19 cellular contexts compared by ENCODE assay signal in the genomic region with DNA sequence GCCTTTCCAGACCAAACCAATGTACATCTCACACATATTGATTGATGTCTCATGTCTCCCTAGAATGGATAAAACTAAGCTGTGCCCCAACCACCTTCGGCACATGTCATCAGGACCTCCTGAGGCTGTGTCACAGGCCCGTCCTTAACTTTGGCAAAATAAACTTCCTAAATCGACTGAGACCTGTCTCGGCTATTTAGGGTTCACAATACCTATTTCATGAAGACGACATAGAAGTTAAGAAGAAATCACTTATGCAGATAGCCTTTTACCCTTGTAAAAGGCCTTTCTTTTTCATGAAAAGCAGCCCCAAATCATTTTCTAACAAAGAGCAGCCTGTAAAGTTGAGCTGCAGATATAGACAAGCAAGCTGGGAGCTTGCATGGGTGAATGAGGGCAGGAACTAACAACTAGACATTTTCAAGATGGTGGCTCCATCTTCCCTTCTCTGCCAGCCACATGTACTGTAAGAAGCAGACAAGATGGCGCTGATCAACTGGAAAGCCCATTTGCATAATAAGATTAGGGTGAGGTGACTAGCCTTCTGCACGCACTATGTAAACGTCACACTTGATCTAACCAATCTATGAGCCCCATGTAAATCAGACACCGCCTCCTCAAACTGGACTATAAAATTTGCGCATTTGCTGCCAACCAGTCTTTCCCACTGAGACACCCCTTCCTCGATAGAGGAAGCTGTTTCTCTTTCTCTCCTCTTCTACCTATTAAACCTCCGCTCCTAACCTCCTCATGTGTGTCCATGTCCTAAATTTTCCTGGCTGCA. TPM values are rescaled to one million over a fixed set of nuclear protein-coding genes. Genes with fewer than 3 reads are reported as not detected.
A peak's percentile ranks its signal among the peaks of the same experiment; 100 is the strongest.
DNase-seq lines count a peak whose midpoint lies in the region; ATAC-seq lines count a peak whose summit lies in the region.
"Had no signal": no experiment of that assay in that cellular context is flagged by ENCODE, and none has a peak within 500 bp of the region (broad histone marks: within the 10 kb centered on the region; RNA-seq: fewer than 3 reads in every experiment).

No MANE protein-coding gene starts in this region.

- POLR2A ChIA-PET in activated naive CD8-positive, alpha-beta T cell treated with anti-CD3 and anti-CD28 coated beads, Interleukin-2, amount 10 ng/mL, durations not matched to agents 7 days and 5 days (lab: Charles Lee), result interaction anchor here (0.6 to 3.6 kb wide), 10 partner anchors 17 to 203 kb away, joined by 3 to 19 read pairs (median 4); a partner anchor contains a TSS

- peaks cover 9% of the 10 kb centered on the region for H3K9me3 Mint-ChIP-seq in stimulated activated naive CD8-positive, alpha-beta T cell treated with anti-CD3 and anti-CD28 coated beads, Interleukin-15, Interleukin-2, amounts not matched to agents 100 ng/mL and 50 ng/mL, for 24 hours
- peaks cover 11 to 33% of the 10 kb centered on the region in 2 donors for H3K9me3 Mint-ChIP-seq in stimulated activated naive CD8-positive, alpha-beta T cell treated with anti-CD3 and anti-CD28 coated beads, Interleukin-15, amount 100 ng/mL, for 72 hours
- H3K9me3 Mint-ChIP-seq in activated naive CD8-positive, alpha-beta T cell treated with anti-CD3 and anti-CD28 coated beads, Interleukin-2, amount 10 ng/mL, durations not matched to agents 7 days and 5 days, result peaks cover 2% of the 10 kb centered on the region

- H3K4me1 Mint-ChIP-seq in stimulated activated naive CD8-positive, alpha-beta T cell treated with anti-CD3 and anti-CD28 coated beads, Interleukin-15, Interleukin-2, amounts not matched to agents 100 ng/mL and 50 ng/mL, for 24 hours (ENCODE audit: low read depth), result peaks cover 87% of the 10 kb centered on the region
- peaks cover 86% of the 10 kb centered on the region for H3K4me1 Mint-ChIP-seq in stimulated activated naive CD8-positive, alpha-beta T cell treated with anti-CD3 and anti-CD28 coated beads, Interleukin-15, amount 100 ng/mL, for 72 hours
- H3K4me1 Mint-ChIP-seq in activated naive CD8-positive, alpha-beta T cell treated with anti-CD3 and anti-CD28 coated beads, Interleukin-2, amount 10 ng/mL, durations not matched to agents 7 days and 5 days, result peaks cover 53% of the 10 kb centered on the region

- no peak overlapping the region for H3K4me3 Mint-ChIP-seq in stimulated activated naive CD8-positive, alpha-beta T cell treated with anti-CD3 and anti-CD28 coated beads, Interleukin-15, Interleukin-2, amounts not matched to agents 100 ng/mL and 50 ng/mL, for 24 hours
- no peak overlapping the region for H3K4me3 Mint-ChIP-seq in stimulated activated naive CD8-positive, alpha-beta T cell treated with anti-CD3 and anti-CD28 coated beads, Interleukin-15, amount 100 ng/mL, for 72 hours
- H3K4me3 Mint-ChIP-seq in activated naive CD8-positive, alpha-beta T cell treated with anti-CD3 and anti-CD28 coated beads, Interleukin-2, amount 10 ng/mL, durations not matched to agents 7 days and 5 days, result no peak overlapping the region
- H3K4me3 Mint-ChIP-seq: CD14-positive monocyte had no signal

- peak overlapping the region; percentile 52 for H3K27ac Mint-ChIP-seq in stimulated activated naive CD8-positive, alpha-beta T cell treated with anti-CD3 and anti-CD28 coated beads, Interleukin-15, Interleukin-2, amounts not matched to agents 100 ng/mL and 50 ng/mL, for 24 hours
- H3K27ac Mint-ChIP-seq in stimulated activated naive CD8-positive, alpha-beta T cell treated with anti-CD3 and anti-CD28 coated beads, Interleukin-15, amount 100 ng/mL, for 72 hours, result peak overlapping the region in 1 of 2 donors; percentile 44
- peak overlapping the region; percentile 74 for H3K27ac Mint-ChIP-seq in activated naive CD8-positive, alpha-beta T cell treated with anti-CD3 and anti-CD28 coated beads, Interleukin-2, amount 10 ng/mL, durations not matched to agents 7 days and 5 days

- ATAC-seq in stimulated activated naive CD8-positive, alpha-beta T cell treated with anti-CD3 and anti-CD28 coated beads, Interleukin-15, amount 100 ng/mL, for 72 hours, result no peak
- ATAC-seq in activated naive CD8-positive, alpha-beta T cell treated with anti-CD3 and anti-CD28 coated beads, Interleukin-2, amount 10 ng/mL, durations not matched to agents 7 days and 5 days (ENCODE audit: low read depth), result no peak
- ATAC-seq in GM18870 (IDR thresholded peaks at IDR 0.05; ENCODE audit: unreplicated experiment), result no peak

- no peaks in the 10 kb centered on the region for H3K27me3 Mint-ChIP-seq in stimulated activated naive CD8-positive, alpha-beta T cell treated with anti-CD3 and anti-CD28 coated beads, Interleukin-15, Interleukin-2, amounts not matched to agents 100 ng/mL and 50 ng/mL, for 24 hours
- H3K27me3 Mint-ChIP-seq in stimulated activated naive CD8-positive, alpha-beta T cell treated with anti-CD3 and anti-CD28 coated beads, Interleukin-15, amount 100 ng/mL, for 72 hours, result no peaks in the 10 kb centered on the region
- no peaks in the 10 kb centered on the region for H3K27me3 Mint-ChIP-seq in activated naive CD8-positive, alpha-beta T cell treated with anti-CD3 and anti-CD28 coated beads, Interleukin-2, amount 10 ng/mL, durations not matched to agents 7 days and 5 days

- H3K36me3 Mint-ChIP-seq in stimulated activated naive CD8-positive, alpha-beta T cell treated with anti-CD3 and anti-CD28 coated beads, Interleukin-15, Interleukin-2, amounts not matched to agents 100 ng/mL and 50 ng/mL, for 24 hours (ENCODE audit: low read depth), result peaks cover 10% of the 10 kb centered on the region
- H3K36me3 Mint-ChIP-seq in activated naive CD8-positive, alpha-beta T cell treated with anti-CD3 and anti-CD28 coated beads, Interleukin-2, amount 10 ng/mL, durations not matched to agents 7 days and 5 days, result peaks cover 12% of the 10 kb centered on the region
- H3K36me3 Mint-ChIP-seq: CD14-positive monocyte had no signal

- DNase-seq in stimulated activated naive CD8-positive, alpha-beta T cell treated with anti-CD3 and anti-CD28 coated beads, Interleukin-15, amount 100 ng/mL, for 72 hours, result no peak
- DNase-seq in NCI-H146 treated with DMSO at 0.1 percent for 48 hours (lab: John Stamatoyannopoulos, UW; ENCODE audit: unreplicated experiment) (peak; percentile 93), NCI-H446 (lab: John Stamatoyannopoulos, UW) (no peak), NCI-H2107 treated with DMSO at 0.1 percent for 48 hours (lab: John Stamatoyannopoulos, UW; ENCODE audit: unreplicated experiment) (no peak)
- DNase-seq in activated naive CD8-positive, alpha-beta T cell treated with anti-CD3 and anti-CD28 coated beads, Interleukin-2, amount 10 ng/mL, durations not matched to agents 7 days and 5 days, result no peak
- DNase-seq in stimulated activated naive CD4-positive, alpha-beta T cell treated with Interleukin-2 at 50 U/mL for 16 hours (lab: John Stamatoyannopoulos, UW), result no peak
- DNase-seq: activated T-cell treated with anti-CD3 and anti-CD28 coated beads for 4 hours; anterior cingulate cortex; erythroblast; GDM1; glutamatergic neuron; kidney glomerular epithelial cell; NCI-H2029; NK-92 treated with Interleukin-12 subunit alpha and Interleukin-12 subunit beta, amount 100 ng/mL, for 24 hours; SJCRH30; stimulated activated CD4-positive, alpha-beta T cell treated with anti-CD3 and anti-CD28 coated beads, Interleukin-2, amount 100 ng/mL, for 24 hours had no signal

RNA-seq across cellular contexts. Expression of a gene that starts 4.7 kb away (rescaled TPM):
- total RNA-seq in activated naive CD8-positive, alpha-beta T cell treated with anti-CD3 and anti-CD28 coated beads, Interleukin-2, amount 10 ng/mL, durations not matched to agents 7 days and 5 days, result 10 to 100 TPM; 20.1 to 21.8 TPM
